In genomic region chr7:157250605-157251228, GRCh38 we compare ENCODE assay signal across 9 cellular contexts.
DNase-seq lines count a peak whose midpoint lies in the region; ATAC-seq, FAIRE-seq and TF ChIP-seq lines count a peak whose summit lies in the region.
"Had no signal": no experiment of that assay in that cellular context is flagged by ENCODE, and none has a peak within 500 bp of the region (broad histone marks: within the 10 kb centered on the region; RNA-seq: fewer than 3 reads in every experiment).

No MANE protein-coding gene starts in this region.

- H3K4me3 ChIP-seq in LNCaP clone FGC (ENCODE audit: low read depth, low read length), result no peak overlapping the region
- no peak overlapping the region for H3K4me3 ChIP-seq in K562
- H3K4me3 ChIP-seq in kidney (ENCODE audit: low read length in 2 of 2), result no peak overlapping the region

- peaks cover 3% of the 10 kb centered on the region for H3K9me1 ChIP-seq in K562 (ENCODE audit: control insufficient read depth, insufficient read depth, low read length)

- H3K4me1 ChIP-seq in K562 (replicated peaks in 1 of 2; ENCODE audit: control insufficient read depth in 2 of 2, insufficient read depth in 2 of 2, low read length in 2 of 2), result no peaks in the 10 kb centered on the region
- no peaks in the 10 kb centered on the region for H3K4me1 ChIP-seq in kidney (ENCODE audit: control insufficient read depth in 1 of 2, insufficient read depth in 1 of 2, low read depth in 1 of 2, low read length in 2 of 2)

- TF ChIP-seq EP300 in K562 (IDR thresholded peaks at IDR 0.05; ENCODE audit: low read length), result no peak

- DNase-seq in D341Med (ENCODE audit: low spot score) (peak; percentile 60), LNCaP clone FGC (ENCODE audit: low read depth) (no peak), T-cell (peak in 30 of 34 experiments; percentile 13 to 50 (median 32)), K562 (ENCODE audit: extremely low read depth in 1 of 4, low spot score in 3 of 4) (peak; percentile 68 to 85 (median 81)), kidney (no peak)
- DNase-seq in stimulated activated CD8-positive, alpha-beta memory T cell treated with anti-CD3 and anti-CD28 coated beads, Interleukin-15, amount 100 ng/mL, for 1 hour (ENCODE audit: low read depth), result peak; percentile 12

- no peak overlapping the region for H3K4me2 ChIP-seq in K562 (ENCODE audit: insufficient read depth, low read length)

- TF ChIP-seq POLR2A in K562 (conservative IDR thresholded peaks at IDR 0.05), result no peak

- H3K27ac Mint-ChIP-seq in T-cell, result no peak overlapping the region

- H2AFZ ChIP-seq in K562 (ENCODE audit: low read depth, low read length), result no peak overlapping the region

- 51% methylated on average over 9 of the region's 9 CpGs for WGBS in K562 (ENCODE audit: insufficient coverage, low coverage, missing lambda C conversion rate)

- H3K27me3 ChIP-seq in K562 (ENCODE audit: control insufficient read depth in 2 of 2, insufficient read depth in 2 of 2, low read length in 2 of 2), result no peaks in the 10 kb centered on the region

- peaks cover 0 to 4% (median 0%) of the 10 kb centered on the region in 3 donors for H3K4me1 Mint-ChIP-seq in T-cell

- no peak overlapping the region for H3K4me3 Mint-ChIP-seq in T-cell

- H3K9me3 ChIP-seq in K562 (replicated peaks; ENCODE audit: control insufficient read depth, insufficient read depth, low read depth, low read length), result no peaks in the 10 kb centered on the region
- H3K9me3 ChIP-seq in kidney (ENCODE audit: control insufficient read depth in 1 of 2, low read length in 2 of 2), result no peaks in the 10 kb centered on the region

- H4K20me1 ChIP-seq in K562 (replicated peaks; ENCODE audit: control insufficient read depth, insufficient read depth, low read length), result no peaks in the 10 kb centered on the region; the same call in 1 of the 2 replicates

- H3K9me3 Mint-ChIP-seq in T-cell, result no peaks in the 10 kb centered on the region

- no peak overlapping the region for H3K9ac ChIP-seq in K562 (ENCODE audit: insufficient read depth in 1 of 2, low read depth in 2 of 2, low read length in 2 of 2)
- no peak overlapping the region for H3K9ac ChIP-seq in kidney (ENCODE audit: low read length in 2 of 2)

- BruUV-seq in K562 (replicated peaks; lab: Mats Ljungman, UMichigan), result no TSS peak

- TF ChIP-seq CTCF in LNCaP clone FGC (IDR thresholded peaks at IDR 0.05; ENCODE audit: control insufficient read depth, extremely low read depth, insufficient read depth) (peak; percentile 83), K562 (IDR thresholded peaks at IDR 0.05 in 2 of 3, conservative IDR thresholded peaks at IDR 0.05 in 1 of 3; ENCODE audit: insufficient read depth in 2 of 3, low read depth in 1 of 3, low read length in 3 of 3) (peak; percentile 83 to 94 (median 91)), kidney (IDR thresholded peaks at IDR 0.05; ENCODE audit: borderline replicate concordance, extremely low read depth, insufficient read depth) (peak; percentile 63)

- POLR2A ChIA-PET in T-cell (lab: Charles Lee) (no interaction called here), K562 (lab: Yijun Ruan, JAX) (interaction anchor here (0.5 to 1.0 kb wide), 3 partner anchors 9 to 54 kb away, joined by 3 to 6 read pairs (median 4); no protein-coding TSS in a partner anchor)

- CTCF ChIA-PET in T-cell (lab: Charles Lee), result interaction anchor here (0.6 to 1.5 kb wide), 6 partner anchors 9 to 114 kb away, joined by 3 to 4 read pairs (median 3); no protein-coding TSS in a partner anchor
- CTCF ChIA-PET in K562 (lab: Yijun Ruan, JAX; ENCODE audit: low intra/inter-chr PET ratio), result interaction anchor here (0.8 to 2.2 kb wide), 4 partner anchors 281 to 1454 kb away, joined by 3 to 18 read pairs (median 4); partner anchors contain the start of gene NOM1

- peak; percentile 51 to 59 for TF ChIP-seq RAD21 in K562 (CRISPR knock-in tag; conservative IDR thresholded peaks at IDR 0.05 in 1 of 2, IDR thresholded peaks at IDR 0.05 in 1 of 2)

- in situ Hi-C loops in K562 (cut with MboI), result no loop called here

- no peaks in the 10 kb centered on the region for H3K27me3 Mint-ChIP-seq in T-cell

- peak; percentile 94 for FAIRE-seq in K562 (lab: Jason Lieb, UNC)
- FAIRE-seq in kidney (lab: Jason Lieb, UNC), result no peak
- FAIRE-seq: TTC549 had no signal

- H3K79me2 ChIP-seq in K562 (ENCODE audit: control insufficient read depth, insufficient read depth, low read length), result no peaks in the 10 kb centered on the region

- intact Hi-C loops in K562 (cut with micrococcal nuclease) (loop anchor here (1.0 kb wide), 1 partner anchor 341 kb away; no protein-coding TSS in a partner anchor), kidney (cut with DNase I) (no loop called here)

- ATAC-seq in GM21390 (IDR thresholded peaks at IDR 0.05; ENCODE audit: unreplicated experiment), result peak; percentile 92
- ATAC-seq in T-cell (replicated peaks in 1 of 4), result peak; percentile 46 to 67 (median 60)
- peak; percentile 98 for ATAC-seq in K562
- ATAC-seq in GM21528 (IDR thresholded peaks at IDR 0.05; ENCODE audit: low FRiP score, unreplicated experiment), result no peak

- H3K36me3 ChIP-seq in K562 (ENCODE audit: control insufficient read depth, insufficient read depth, low read length) (peaks cover 93% of the 10 kb centered on the region), kidney (ENCODE audit: control insufficient read depth in 1 of 2, insufficient read depth in 2 of 2, low read length in 2 of 2) (peaks cover 15 to 20% of the 10 kb centered on the region in 2 donors)

- H3K27ac ChIP-seq in K562 (ENCODE audit: extremely low read depth, low read depth, low read length), result no peak overlapping the region
- H3K27ac ChIP-seq in kidney (ENCODE audit: low read depth in 2 of 2, low read length in 2 of 2), result no peak overlapping the region

- peaks cover 31% of the 10 kb centered on the region for H3K36me3 Mint-ChIP-seq in T-cell

TF ChIP-seq in K562, 482 proteins besides CTCF, POLR2A, EP300 and RAD21 (continues in another document):
- no peak for TF ChIP-seq CSDE1 (IDR thresholded peaks at IDR 0.05)
- no peak for TF ChIP-seq BACH1 (tag; IDR thresholded peaks at IDR 0.05)
- TF ChIP-seq ZSCAN32 (CRISPR knock-in tag; IDR thresholded peaks at IDR 0.05), result no peak
- peak; percentile 68 for TF ChIP-seq VEZF1 (CRISPR knock-in tag; IDR thresholded peaks at IDR 0.05)
- no peak for TF ChIP-seq ZNF133 (CRISPR knock-in tag; IDR thresholded peaks at IDR 0.05)
- no peak for TF ChIP-seq ATF6 (CRISPR knock-in tag; IDR thresholded peaks at IDR 0.05)
- no peak for TF ChIP-seq HBP1 (CRISPR knock-in tag; IDR thresholded peaks at IDR 0.05)
- TF ChIP-seq LARP7 (IDR thresholded peaks at IDR 0.05), result no peak
- no peak for TF ChIP-seq SP2 (IDR thresholded peaks at IDR 0.05; ENCODE audit: extremely low read depth, low read depth, low read length, poor library complexity, severe bottlenecking)
- no peak for TF ChIP-seq SIN3A (IDR thresholded peaks at IDR 0.05; ENCODE audit: borderline replicate concordance in 2 of 2, control insufficient read depth in 1 of 2, low read depth in 2 of 2, low read length in 2 of 2)
- TF ChIP-seq ZBTB2 (IDR thresholded peaks at IDR 0.05), result no peak
- peak; percentile 66 for TF ChIP-seq SMC3 (conservative IDR thresholded peaks at IDR 0.05; ENCODE audit: insufficient read depth, low read depth, low read length)
- TF ChIP-seq TARDBP (IDR thresholded peaks at IDR 0.05), result no peak

Comparison
In these comparisons a context has a peak if more than half of its experiments do, and no peak if none do; other contexts are left out.
1. DNase-seq: peak in D341Med (single experiment), T-cell (30 of 34), K562 (4 of 4) and stimulated activated CD8-positive, alpha-beta memory T cell treated with anti-CD3 and anti-CD28 coated beads, Interleukin-15, amount 100 ng/mL, for 1 hour (single experiment); none in LNCaP clone FGC (single experiment) and kidney (single experiment).
2. Peak in every context shown above with its lines, with median percentiles within 50 percentile points of each other: CTCF ChIP-seq.